In the genomic region with DNA sequence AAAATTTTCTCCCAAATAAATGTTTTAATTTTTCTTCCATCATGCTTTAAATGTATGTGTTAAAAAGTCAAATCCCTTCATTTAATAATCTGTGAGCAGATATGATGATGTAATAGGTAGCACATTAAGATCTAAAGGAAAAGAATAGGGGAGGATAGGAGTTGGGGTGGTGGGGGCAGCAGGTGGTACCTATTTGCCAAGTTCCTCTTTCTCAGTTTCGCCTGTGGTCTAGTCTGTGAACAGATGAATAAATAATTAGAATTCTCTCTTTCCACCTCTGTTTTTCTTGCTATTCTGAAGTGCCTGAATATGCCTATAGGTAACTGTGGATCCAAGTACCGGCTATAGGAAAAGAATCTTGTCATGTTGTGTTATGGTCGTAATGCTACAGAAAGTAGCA, we compare ENCODE assay signal across 17 cellular contexts.
"Had no signal": no experiment of that assay in that cellular context is flagged by ENCODE, and none has a peak within 500 bp of the region (broad histone marks: within the 10 kb centered on the region; RNA-seq: fewer than 3 reads in every experiment).

No MANE protein-coding gene starts in this region.

- H3K27ac ChIP-seq: foreskin keratinocyte, neutrophil, ovary, prostate gland, spleen, thyroid gland, WERI-Rb-1 had no signal

- H3K4me1 ChIP-seq: foreskin keratinocyte, prostate gland, spleen, thyroid gland had no signal

- DNase-seq: activated CD4-positive, CD25-positive, alpha-beta regulatory T cell treated with anti-CD3 and anti-CD28 coated beads, Interleukin-2, amount 50 U/mL, for 72 hours; activated T-cell treated with anti-CD3 and anti-CD28 coated beads, Interleukin-2, amount 50 U/mL, for 1 hour; central memory CD4-positive, alpha-beta T cell; effector memory CD4-positive, alpha-beta T cell; foreskin keratinocyte; kidney; natural killer cell; ovary; spleen; stimulated activated CD4-positive, alpha-beta T cell treated with anti-CD3 and anti-CD28 coated beads, Interleukin-4, amount 100 ng/mL, for 24 hours; stimulated activated naive CD8-positive, alpha-beta T cell treated with anti-CD3 and anti-CD28 coated beads, Interleukin-15, Interleukin-2, amounts not matched to agents 100 U/mL and 50 U/mL, for 24 hours; thyroid gland; WERI-Rb-1 had no signal

- ATAC-seq: foreskin keratinocyte; left lobe of liver; natural killer cell; stimulated activated naive CD8-positive, alpha-beta T cell treated with anti-CD3 and anti-CD28 coated beads, Interleukin-15, Interleukin-2, amounts not matched to agents 100 U/mL and 50 U/mL, for 24 hours had no signal

- H3K36me3 ChIP-seq: neutrophil, ovary, prostate gland, spleen, thyroid gland, WERI-Rb-1 had no signal

- H3K27me3 ChIP-seq: foreskin keratinocyte, neutrophil, ovary, spleen, thyroid gland had no signal

- H3K9me3 ChIP-seq: neutrophil, ovary, prostate gland, spleen, thyroid gland had no signal

- H3K4me3 ChIP-seq: lung, ovary, prostate gland, spleen, thyroid gland had no signal
